1 cellular context compared by ENCODE assay signal in the genomic region with DNA sequence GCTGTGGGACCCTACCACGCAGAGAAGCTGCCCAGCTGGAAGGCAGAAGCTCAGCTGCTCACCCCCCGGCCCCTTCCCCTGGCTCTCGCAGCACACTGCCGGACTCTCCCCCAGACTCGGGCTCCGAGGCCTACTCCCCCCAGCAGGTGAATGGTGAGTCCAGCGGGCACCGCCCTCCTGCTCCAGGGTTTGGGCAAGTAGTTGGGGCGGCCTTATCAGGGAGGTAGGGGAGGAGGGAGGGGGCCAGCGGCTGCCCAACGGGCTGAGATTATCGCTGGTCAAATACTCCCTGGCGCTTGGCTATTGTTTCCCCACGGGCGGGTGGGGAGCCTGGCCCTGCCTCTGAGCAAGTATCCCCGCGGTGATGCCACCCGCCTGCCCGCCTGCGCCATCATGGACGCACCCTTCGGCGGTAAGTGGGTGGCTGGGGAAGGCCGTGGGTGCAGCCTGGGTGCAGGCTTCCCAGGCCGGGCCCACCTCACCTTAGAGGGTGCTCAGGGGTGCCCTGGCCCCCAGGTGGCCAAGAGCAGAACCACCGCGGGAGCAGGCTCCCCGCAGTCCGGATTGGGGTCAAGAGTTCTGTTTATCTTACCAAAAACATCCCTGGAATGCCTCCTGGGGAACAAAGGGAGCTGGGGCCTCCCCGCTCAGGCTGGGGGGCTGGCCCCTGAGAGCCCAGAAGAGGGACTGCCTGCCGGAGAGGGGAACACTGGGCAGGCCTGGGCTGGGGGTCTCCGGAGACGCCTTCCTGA.
TF ChIP-seq lines count a peak whose summit lies in the region.

No MANE protein-coding gene starts in this region.

TF ChIP-seq in IMR-90, 13 proteins besides CTCF, POLR2A, EP300 and RAD21:
- TF ChIP-seq RCOR1 (IDR thresholded peaks at IDR 0.05; ENCODE audit: insufficient replicate concordance, low read length) (no peak), MAZ (IDR thresholded peaks at IDR 0.05; ENCODE audit: borderline replicate concordance, low read depth, low read length) (peak; percentile 47; the same call in 1 of the 2 replicates)
TF ChIP-seq in IMR-90: peak in this region for 1.
